1 cellular context compared by ENCODE assay signal in the genomic region with DNA sequence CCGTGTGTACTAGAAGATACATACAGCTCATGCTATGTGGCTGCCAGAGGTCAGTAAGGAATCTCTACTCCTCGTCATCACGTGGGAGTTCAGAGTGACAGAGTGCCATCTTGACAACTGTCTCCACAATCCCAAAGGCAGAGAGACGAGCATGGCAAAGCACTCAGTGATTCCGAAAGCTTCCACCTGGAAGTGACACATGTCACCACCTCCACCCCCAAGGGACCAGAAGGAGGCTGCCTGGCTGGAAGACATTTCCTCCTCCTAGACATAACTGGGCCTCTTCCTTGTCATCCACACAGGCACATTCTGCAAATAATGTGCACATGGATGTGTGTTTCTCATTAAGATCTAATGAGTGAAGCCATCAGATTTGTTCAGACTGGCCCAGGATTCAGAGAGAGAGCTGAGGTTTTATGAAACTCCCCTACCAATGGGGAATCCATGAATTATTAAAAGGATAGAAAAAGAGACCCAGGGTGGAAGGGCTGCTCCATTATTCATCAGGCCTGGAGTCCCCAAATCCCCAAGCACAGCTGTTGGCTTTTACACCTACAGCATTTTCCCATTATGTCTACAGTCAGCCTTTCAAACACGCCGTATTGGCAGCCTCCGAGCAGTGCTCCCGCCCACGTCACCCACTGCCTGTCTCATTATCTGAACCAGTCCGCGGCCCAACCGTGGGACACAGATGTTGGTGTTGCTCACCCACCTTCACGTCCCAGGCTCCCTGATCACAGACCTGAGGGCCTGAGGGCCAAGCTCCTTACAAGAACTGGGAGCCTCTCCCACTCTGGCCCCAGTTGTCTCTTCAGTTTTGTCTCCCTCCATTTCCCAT.
TF ChIP-seq lines count a peak whose summit lies in the region.

No MANE protein-coding gene starts in this region.

TF ChIP-seq in SK-N-SH treated with all-trans-retinoic acid at 6 μM for 48 hours, 23 proteins besides CTCF, POLR2A, EP300 and RAD21 (continued from another document):
- TF ChIP-seq PPARA (CRISPR knock-in tag; IDR thresholded peaks at IDR 0.05; ENCODE audit: borderline replicate concordance) (no peak), ARNTL (CRISPR knock-in tag; IDR thresholded peaks at IDR 0.05; ENCODE audit: borderline replicate concordance, low read depth) (no peak), RARB (CRISPR knock-in tag; IDR thresholded peaks at IDR 0.05) (no peak), ZC3H10 (CRISPR knock-in tag; IDR thresholded peaks at IDR 0.05) (no peak), TCF4 (CRISPR knock-in tag; IDR thresholded peaks at IDR 0.05; ENCODE audit: borderline replicate concordance) (no peak), CSDC2 (CRISPR knock-in tag; IDR thresholded peaks at IDR 0.05) (no peak), SNAI2 (CRISPR knock-in tag; IDR thresholded peaks at IDR 0.05) (no peak), OSR1 (CRISPR knock-in tag; IDR thresholded peaks at IDR 0.05) (no peak), TOX (CRISPR knock-in tag; IDR thresholded peaks at IDR 0.05; ENCODE audit: borderline replicate concordance) (no peak)
- TF ChIP-seq, protein P1, sequence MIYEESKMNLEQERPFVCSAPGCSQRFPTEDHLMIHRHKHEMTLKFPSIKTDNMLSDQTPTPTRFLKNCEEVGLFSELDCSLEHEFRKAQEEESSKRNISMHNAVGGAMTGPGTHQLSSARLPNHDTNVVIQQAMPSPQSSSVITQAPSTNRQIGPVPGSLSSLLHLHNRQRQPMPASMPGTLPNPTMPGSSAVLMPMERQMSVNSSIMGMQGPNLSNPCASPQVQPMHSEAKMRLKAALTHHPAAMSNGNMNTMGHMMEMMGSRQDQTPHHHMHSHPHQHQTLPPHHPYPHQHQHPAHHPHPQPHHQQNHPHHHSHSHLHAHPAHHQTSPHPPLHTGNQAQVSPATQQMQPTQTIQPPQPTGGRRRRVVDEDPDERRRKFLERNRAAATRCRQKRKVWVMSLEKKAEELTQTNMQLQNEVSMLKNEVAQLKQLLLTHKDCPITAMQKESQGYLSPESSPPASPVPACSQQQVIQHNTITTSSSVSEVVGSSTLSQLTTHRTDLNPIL (CRISPR knock-in tag; IDR thresholded peaks at IDR 0.05; ENCODE audit: low read depth): no peak
